Comparison of ENCODE assay signal across 8 cellular contexts in genomic region chr14:58395565-58395814, GRCh38. TPM values are rescaled to one million over a fixed set of nuclear protein-coding genes. Genes with fewer than 3 reads are reported as not detected.
DNase-seq lines count a peak whose midpoint lies in the region; ATAC-seq and TF ChIP-seq lines count a peak whose summit lies in the region.

No MANE protein-coding gene starts in this region.

- BruUV-seq in MCF 10A (replicated peaks; lab: Mats Ljungman, UMichigan): no TSS peak

- peak in 1 of 8 donors; percentile 31 for ATAC-seq in heart right ventricle
- no peak for ATAC-seq in Right ventricle myocardium inferior
- ATAC-seq in HG03280 (IDR thresholded peaks at IDR 0.05; ENCODE audit: unreplicated experiment): no peak

- H3K36me3 ChIP-seq in heart right ventricle (no peaks in the 10 kb centered on the region), uterus (no peaks in the 10 kb centered on the region)

- H3K27ac ChIP-seq in heart right ventricle (peak overlapping the region in 9 of 10 donors; percentile 60 to 87 (median 80)), uterus (peak overlapping the region; percentile 74 to 83)

- H3K9me3 ChIP-seq in heart right ventricle: no peaks in the 10 kb centered on the region
- H3K9me3 ChIP-seq in uterus: no peaks in the 10 kb centered on the region

- H3K4me3 ChIP-seq in heart right ventricle (peak overlapping the region in 9 of 10 donors; percentile 51 to 67 (median 56)), uterus (peak overlapping the region; percentile 24 to 56)

- H3K4me1 Mint-ChIP-seq in MCF 10A (ENCODE audit: insufficient read depth, unreplicated experiment): no peaks in the 10 kb centered on the region
- H3K4me1 Mint-ChIP-seq in mesothelial cell of epicardium: peaks cover 4% of the 10 kb centered on the region

- TF ChIP-seq POLR2A in uterus (IDR thresholded peaks at IDR 0.05): no peak

- H3K4me1 ChIP-seq in heart right ventricle: peaks cover 0 to 13% (median 5%) of the 10 kb centered on the region in 9 donors
- no peaks in the 10 kb centered on the region for H3K4me1 ChIP-seq in uterus

- H3K27ac Mint-ChIP-seq in MCF 10A (ENCODE audit: low read depth, unreplicated experiment) (no peak overlapping the region), mesothelial cell of epicardium (no peak overlapping the region)

- no peaks in the 10 kb centered on the region for H3K27me3 ChIP-seq in heart right ventricle
- no peaks in the 10 kb centered on the region for H3K27me3 ChIP-seq in uterus

- TF ChIP-seq CTCF in heart right ventricle (IDR thresholded peaks at IDR 0.05) (no peak), MCF 10A (IDR thresholded peaks at IDR 0.05; ENCODE audit: unreplicated experiment) (no peak), mesothelial cell of epicardium (IDR thresholded peaks at IDR 0.05; ENCODE audit: unreplicated experiment) (no peak), uterus (IDR thresholded peaks at IDR 0.05) (no peak)

- H3K27me3 Mint-ChIP-seq in MCF 10A (ENCODE audit: insufficient read depth, unreplicated experiment): no peaks in the 10 kb centered on the region
- peaks cover 12% of the 10 kb centered on the region for H3K27me3 Mint-ChIP-seq in mesothelial cell of epicardium (ENCODE audit: low read depth)

- CTCF ChIA-PET in MCF 10A (lab: Yijun Ruan, JAX): interaction anchor here (0.6 to 2.5 kb wide), 4 partner anchors 11 to 60 kb away, joined by 3 to 10 read pairs (median 6); no protein-coding TSS in a partner anchor

- POLR2A ChIA-PET in MCF 10A (lab: Yijun Ruan, JAX): interaction anchor here (1.5 to 1.9 kb wide), 2 partner anchors 30 to 32 kb away, joined by 6 to 10 read pairs; partner anchors contain the start of genes KIAA0586 and TIMM9

- H3K36me3 Mint-ChIP-seq in MCF 10A (ENCODE audit: insufficient read depth, unreplicated experiment) (no peaks in the 10 kb centered on the region), mesothelial cell of epicardium (no peaks in the 10 kb centered on the region)

- WGBS in heart right ventricle, 2 donors: 11 to 15% methylated on average over 10 of the region's 10 CpGs

- H3K4me3 Mint-ChIP-seq in MCF 10A (ENCODE audit: unreplicated experiment) (peak overlapping the region; percentile 64), mesothelial cell of epicardium (peak overlapping the region; percentile 59)

- H3K9me3 Mint-ChIP-seq in MCF 10A (ENCODE audit: unreplicated experiment): no peaks in the 10 kb centered on the region
- no peaks in the 10 kb centered on the region for H3K9me3 Mint-ChIP-seq in mesothelial cell of epicardium

- DNase-seq in heart right ventricle (no peak), Right ventricle myocardium inferior (ENCODE audit: missing footprints) (no peak), MCF 10A (ENCODE audit: unreplicated experiment) (no peak), mesothelial cell of epicardium (ENCODE audit: low spot score in 2 of 2, unreplicated experiment in 2 of 2) (no peak), uterus (no peak), hippocampal formation (lab: John Stamatoyannopoulos, UW) (no peak), UCSD-AML1 (lab: John Stamatoyannopoulos, UW; ENCODE audit: unreplicated experiment) (no peak)

- intact Hi-C loops in heart right ventricle (cut with DNase I) (loop anchor here in 3 of 10 donors (5.0 to 10.0 kb wide), 3 partner anchors 281 to 291 kb away; no protein-coding TSS in a partner anchor), Right ventricle myocardium inferior (cut with DNase I) (no loop called here), MCF 10A (cut with micrococcal nuclease) (no loop called here), uterus (cut with DNase I; ENCODE audit: low total_unique reads) (no loop called here)

RNA-seq across cellular contexts. Expression of gene TOMM20L, which starts 0.2 kb away (rescaled TPM):
- total RNA-seq in heart right ventricle (not detected), Right ventricle myocardium inferior (not detected), MCF 10A (2022) (not detected in 2 replicates), mesothelial cell of epicardium (0.47 TPM in 1 of 3 replicates, not detected in the others), uterus (10 to 100 TPM in 1 of 4 donors, not detected in 3; 18.7 TPM)
- polyA plus RNA-seq in heart right ventricle: not detected

RNA-seq across cellular contexts. Expression of gene TIMM9, which starts 31.8 kb away (rescaled TPM):
- total RNA-seq in heart right ventricle (10 to 100 TPM; 24.6 to 39.3 (median 26.3) TPM), Right ventricle myocardium inferior (24.1 TPM), MCF 10A (2022) (52.8 and 102 TPM in 2 replicates), mesothelial cell of epicardium (40.5 to 43.9 TPM (median 40.8 TPM) in 3 replicates), uterus (10 to 100 TPM in 3 of 4 donors, 1 to 10 TPM in 1; 4.9 to 48.9 (median 30.4) TPM)
- polyA plus RNA-seq in heart right ventricle: 10 to 100 TPM; 23.8 to 46.9 TPM

RNA-seq across cellular contexts. Expression of gene KIAA0586, which starts 32.0 kb away (rescaled TPM):
- total RNA-seq in heart right ventricle: 10 to 100 TPM in 9 of 10 donors, 1 to 10 TPM in 1; 8.0 to 15.9 (median 12.4) TPM
- 1 to 10 TPM; 3.8 to 6.3 TPM for polyA plus RNA-seq in heart right ventricle
- 11.3 TPM for total RNA-seq in Right ventricle myocardium inferior
- total RNA-seq in MCF 10A (2022): 19.6 and 26.2 TPM in 2 replicates
- total RNA-seq in mesothelial cell of epicardium: 18.3 to 20.7 TPM (median 19.7 TPM) in 3 replicates
- total RNA-seq in uterus: 10 to 100 TPM in 3 of 4 donors, 1 to 10 TPM in 1; 3.6 to 37.5 (median 15.0) TPM
